Comparison of ENCODE assay signal across 8 cellular contexts in the genomic region with DNA sequence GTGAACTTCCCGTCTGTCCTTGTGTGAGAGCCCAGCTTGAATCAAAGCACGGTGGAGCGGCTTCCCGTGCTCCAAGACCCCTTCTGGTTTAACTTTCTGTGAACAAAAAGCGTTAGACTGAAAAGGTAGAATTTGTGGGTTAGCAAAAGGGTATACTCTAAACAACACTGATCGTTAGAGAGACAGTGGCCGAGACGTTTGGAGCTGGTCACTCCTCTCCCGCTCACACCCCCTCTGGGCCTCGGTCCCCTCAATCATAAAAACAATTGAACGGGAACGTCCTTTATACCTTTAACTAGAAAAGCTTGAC. TPM values are rescaled to one million over a fixed set of nuclear protein-coding genes. Genes with fewer than 3 reads are reported as not detected.
DNase-seq lines count a peak whose midpoint lies in the region; ATAC-seq, FAIRE-seq and TF ChIP-seq lines count a peak whose summit lies in the region.

No MANE protein-coding gene starts in this region.

- H3K36me3 Mint-ChIP-seq in Caco-2 (ENCODE audit: insufficient read depth, unreplicated experiment) = peaks cover 83% of the 10 kb centered on the region

- dilution Hi-C loops in endothelial cell of umbilical vein (cut with MboI; ENCODE audit: extremely low pct_ligation_motif_present, low sequenced_read_pairs) = no loop called here

- H3K36me3 ChIP-seq in Caco-2 (ENCODE audit: control insufficient read depth, insufficient read depth, low read length) (peaks cover 4% of the 10 kb centered on the region; the same call in 1 of the 2 replicates), NT2/D1 (ENCODE audit: insufficient read depth, insufficient read length, low read length) (peaks cover 40% of the 10 kb centered on the region), endothelial cell of umbilical vein (ENCODE audit: control insufficient read depth in 2 of 2, extremely low read depth in 1 of 2, insufficient read depth in 2 of 2, low read length in 2 of 2) (peaks cover 5 to 14% of the 10 kb centered on the region in 2 experiments), neuron (ENCODE audit: insufficient read depth, low read length) (peaks cover 33% of the 10 kb centered on the region)

- no peaks in the 10 kb centered on the region for H3K9me1 ChIP-seq in endothelial cell of umbilical vein (replicated peaks; ENCODE audit: control insufficient read depth, extremely low read depth, insufficient read depth, low read length)

- peaks cover 13% of the 10 kb centered on the region for H3K79me2 ChIP-seq in endothelial cell of umbilical vein (ENCODE audit: control insufficient read depth, insufficient read depth, low read length)

- peak overlapping the region; percentile 90 for H3K27ac Mint-ChIP-seq in Caco-2 (ENCODE audit: unreplicated experiment)

- peaks cover 20% of the 10 kb centered on the region for H3K4me1 Mint-ChIP-seq in Caco-2 (ENCODE audit: low read depth, unreplicated experiment)

- H3K9ac ChIP-seq in NT2/D1 (ENCODE audit: insufficient read length, low read depth) = peak overlapping the region; percentile 89
- peak overlapping the region; percentile 81 for H3K9ac ChIP-seq in endothelial cell of umbilical vein (replicated peaks; ENCODE audit: extremely low read depth, insufficient read depth, low read length)

- H3K27me3 Mint-ChIP-seq in Caco-2 (ENCODE audit: insufficient read depth, unreplicated experiment) = no peaks in the 10 kb centered on the region

- H3K27me3 ChIP-seq in Caco-2 (replicated peaks; ENCODE audit: control insufficient read depth, insufficient read depth, low read length) (no peaks in the 10 kb centered on the region), NT2/D1 (ENCODE audit: insufficient read depth, insufficient read length) (no peaks in the 10 kb centered on the region), endothelial cell of umbilical vein (ENCODE audit: control insufficient read depth in 2 of 2, insufficient read depth in 2 of 2, low read length in 2 of 2) (no peaks in the 10 kb centered on the region), neuron (ENCODE audit: insufficient read depth, low read length) (no peaks in the 10 kb centered on the region)

- DNase-seq in Caco-2 = no peak
- DNase-seq in NT2/D1 (ENCODE audit: low read depth, low spot score) = no peak
- no peak for DNase-seq in endothelial cell of umbilical vein (ENCODE audit: low read depth, low spot score)
- no peak for DNase-seq in D341Med (ENCODE audit: low spot score)
- DNase-seq in KBM-7 = no peak
- DNase-seq in iPS-NIHi7 (ENCODE audit: extremely low spot score) = no peak

- no peak for FAIRE-seq in endothelial cell of umbilical vein (lab: Jason Lieb, UNC)

- H3K4me3 Mint-ChIP-seq in Caco-2 (ENCODE audit: unreplicated experiment) = peak overlapping the region; percentile 90

- POLR2A ChIA-PET in Caco-2 (lab: Charles Lee) = no interaction called here
- POLR2A ChIA-PET in endothelial cell of umbilical vein (lab: Charles Lee) = no interaction called here

- TF ChIP-seq CTCF in Caco-2 (IDR thresholded peaks at IDR 0.05; ENCODE audit: insufficient read depth in 1 of 2, low read depth in 1 of 2, low read length in 1 of 2, severe bottlenecking in 1 of 2, unreplicated experiment in 1 of 2) = no peak
- TF ChIP-seq CTCF in endothelial cell of umbilical vein (IDR thresholded peaks at IDR 0.05; ENCODE audit: extremely low read depth in 1 of 2, insufficient read depth in 1 of 2, low read depth in 1 of 2, low read length in 2 of 2) = no peak

- in situ Hi-C loops in KBM-7 (cut with MboI; ENCODE audit: low pct_unique_long_range_greater_than_20kb, low sequenced_read_pairs) = no loop called here

- no peaks in the 10 kb centered on the region for H3K9me3 Mint-ChIP-seq in Caco-2 (ENCODE audit: unreplicated experiment)

- H3K4me1 ChIP-seq in Caco-2 (peaks cover 27% of the 10 kb centered on the region), NT2/D1 (ENCODE audit: insufficient read depth, insufficient read length) (no peaks in the 10 kb centered on the region), endothelial cell of umbilical vein (ENCODE audit: control insufficient read depth, extremely low read depth, insufficient read depth, low read length) (peaks cover 13% of the 10 kb centered on the region), neuron (ENCODE audit: insufficient read depth, low read length) (peaks cover 13% of the 10 kb centered on the region)

- intact Hi-C loops in Caco-2 (cut with micrococcal nuclease; ENCODE audit: unreplicated experiment) = no loop called here
- intact Hi-C loops in endothelial cell of umbilical vein (cut with micrococcal nuclease) = loop anchor here (1.0 to 10.0 kb wide), 2 partner anchors 69 to 712 kb away; no protein-coding TSS in a partner anchor

- peak overlapping the region; percentile 53 for H2AFZ ChIP-seq in endothelial cell of umbilical vein (ENCODE audit: low read depth, low read length)
- peak overlapping the region; percentile 42 for H2AFZ ChIP-seq in neuron (ENCODE audit: low read depth, low read length)

- no peaks in the 10 kb centered on the region; the same call in 1 of the 2 replicates for H3K9me3 ChIP-seq in Caco-2
- no peaks in the 10 kb centered on the region for H3K9me3 ChIP-seq in NT2/D1 (ENCODE audit: insufficient read depth, low read length)
- H3K9me3 ChIP-seq in endothelial cell of umbilical vein (replicated peaks; ENCODE audit: control insufficient read depth, insufficient read depth, low read length) = no peaks in the 10 kb centered on the region
- no peaks in the 10 kb centered on the region for H3K9me3 ChIP-seq in neuron (ENCODE audit: low read length)

- H4K20me1 ChIP-seq in endothelial cell of umbilical vein (replicated peaks; ENCODE audit: control insufficient read depth, extremely low read depth, insufficient read depth, low read length) = no peaks in the 10 kb centered on the region

- no peak for ATAC-seq in GM18858 (IDR thresholded peaks at IDR 0.05; ENCODE audit: unreplicated experiment)

- no peak for TF ChIP-seq POLR2A in endothelial cell of umbilical vein (IDR thresholded peaks at IDR 0.05; ENCODE audit: low read depth, low read length)

- H3K27ac ChIP-seq in endothelial cell of umbilical vein (ENCODE audit: insufficient read depth, low read depth, low read length) = peak overlapping the region; percentile 34

- BruUV-seq in Caco-2 (replicated peaks; lab: Mats Ljungman, UMichigan) (TSS peak; percentile 61), endothelial cell of umbilical vein (replicated peaks; lab: Mats Ljungman, UMichigan) (TSS peak; percentile 62)

- peak overlapping the region; percentile 91 for H3K4me2 ChIP-seq in endothelial cell of umbilical vein (ENCODE audit: insufficient read depth, low read length)

- H3K4me3 ChIP-seq in Caco-2 (ENCODE audit: low read depth, low read length) (peak overlapping the region; percentile 90), NT2/D1 (ENCODE audit: insufficient read length, low read depth) (peak overlapping the region; percentile 78), endothelial cell of umbilical vein (replicated peaks in 1 of 3; ENCODE audit: insufficient read depth in 1 of 3, low read depth in 1 of 3, low read length in 3 of 3) (peak overlapping the region; percentile 83 to 100 (median 91)), neuron (ENCODE audit: low read length) (peak overlapping the region; percentile 89)

- CTCF ChIA-PET in Caco-2 (lab: Charles Lee) = no interaction called here
- CTCF ChIA-PET in endothelial cell of umbilical vein (lab: Charles Lee) = interaction anchor here (3.2 kb wide), 1 partner anchor 117 kb away, joined by 9 read pairs; no protein-coding TSS in a partner anchor

TF ChIP-seq in endothelial cell of umbilical vein, 7 proteins besides CTCF, POLR2A, EP300 and RAD21 (continues in another document):
- TF ChIP-seq JUN (IDR thresholded peaks at IDR 0.05; ENCODE audit: borderline replicate concordance, insufficient read depth, insufficient read length, low read depth) (no peak), POLR2AphosphoS5 (IDR thresholded peaks at IDR 0.05; ENCODE audit: insufficient read depth, low read depth, low read length) (no peak), FOS (IDR thresholded peaks at IDR 0.05; ENCODE audit: borderline replicate concordance, insufficient read depth, low read length) (no peak), GATA2 (IDR thresholded peaks at IDR 0.05; ENCODE audit: insufficient read depth, insufficient read length, low read depth, low read length) (no peak)
- TF ChIP-seq, protein P1, sequence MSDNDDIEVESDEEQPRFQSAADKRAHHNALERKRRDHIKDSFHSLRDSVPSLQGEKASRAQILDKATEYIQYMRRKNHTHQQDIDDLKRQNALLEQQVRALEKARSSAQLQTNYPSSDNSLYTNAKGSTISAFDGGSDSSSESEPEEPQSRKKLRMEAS (IDR thresholded peaks at IDR 0.05; ENCODE audit: insufficient read depth, insufficient read length) = no peak

RNA-seq across cellular contexts. Expression of a gene that starts 0.5 kb away (rescaled TPM):
- total RNA-seq in Caco-2 (2022) (34.2 and 35.2 TPM in 2 replicates), endothelial cell of umbilical vein (25.7 and 26.1 TPM in 2 replicates)
- polyA plus RNA-seq in endothelial cell of umbilical vein = 13.1 and 16.1 TPM in 2 replicates
- polyA plus RNA-seq in endothelial cell of umbilical vein (2011; cell fraction: cytosol; rRNA removed) = 13.8 and 17.1 TPM in 2 replicates
- 56.8 and 75.7 TPM in 2 replicates for polyA plus RNA-seq in endothelial cell of umbilical vein (2011; cell fraction: nucleus; rRNA removed)
- polyA plus RNA-seq in endothelial cell of umbilical vein (2012) = 17.6 and 19.6 TPM in 2 replicates
- 6.4 and 7.3 TPM in 2 replicates for polyA minus RNA-seq in endothelial cell of umbilical vein
- polyA minus RNA-seq in endothelial cell of umbilical vein (2011; cell fraction: cytosol; rRNA and poly(A)+ RNA removed) = 6.3 TPM
- 6.4 and 12.8 TPM in 2 replicates for polyA minus RNA-seq in endothelial cell of umbilical vein (2011; cell fraction: nucleus; rRNA and poly(A)+ RNA removed)

RNA-seq across cellular contexts. Expression of a gene that starts 36.7 kb away (rescaled TPM):
- 19.4 and 20.2 TPM in 2 replicates for total RNA-seq in Caco-2 (2022)
- total RNA-seq in endothelial cell of umbilical vein = 67.4 and 84.1 TPM in 2 replicates
- polyA plus RNA-seq in endothelial cell of umbilical vein = 99.1 and 138 TPM in 2 replicates
- polyA plus RNA-seq in endothelial cell of umbilical vein (2011; cell fraction: cytosol; rRNA removed) = 66.6 and 86.5 TPM in 2 replicates
- polyA plus RNA-seq in endothelial cell of umbilical vein (2011; cell fraction: nucleus; rRNA removed) = 23.8 and 27.2 TPM in 2 replicates
- polyA plus RNA-seq in endothelial cell of umbilical vein (2012) = 51.6 and 66.4 TPM in 2 replicates
- 98.8 and 108 TPM in 2 replicates for polyA minus RNA-seq in endothelial cell of umbilical vein
- 15.5 TPM for polyA minus RNA-seq in endothelial cell of umbilical vein (2011; cell fraction: cytosol; rRNA and poly(A)+ RNA removed)
- 25.5 and 27.4 TPM in 2 replicates for polyA minus RNA-seq in endothelial cell of umbilical vein (2011; cell fraction: nucleus; rRNA and poly(A)+ RNA removed)

RNA-seq across cellular contexts. Expression of a gene that starts 40.4 kb away (rescaled TPM):
- total RNA-seq in Caco-2 (2022) (not detected in 2 replicates), endothelial cell of umbilical vein (not detected in 2 replicates)
- polyA plus RNA-seq in endothelial cell of umbilical vein = not detected in 2 replicates
- polyA plus RNA-seq in endothelial cell of umbilical vein (2011; cell fraction: cytosol; rRNA removed) = not detected in 2 replicates
- polyA plus RNA-seq in endothelial cell of umbilical vein (2011; cell fraction: nucleus; rRNA removed) = not detected in 2 replicates
- polyA plus RNA-seq in endothelial cell of umbilical vein (2012) = 1.3 and 1.4 TPM in 2 replicates
- not detected in 2 replicates for polyA minus RNA-seq in endothelial cell of umbilical vein
- not detected for polyA minus RNA-seq in endothelial cell of umbilical vein (2011; cell fraction: cytosol; rRNA and poly(A)+ RNA removed)
- polyA minus RNA-seq in endothelial cell of umbilical vein (2011; cell fraction: nucleus; rRNA and poly(A)+ RNA removed) = 0.24 TPM in 1 of 2 replicates, not detected in the other
